Comparison of ENCODE assay signal across 15 cellular contexts in the genomic region with DNA sequence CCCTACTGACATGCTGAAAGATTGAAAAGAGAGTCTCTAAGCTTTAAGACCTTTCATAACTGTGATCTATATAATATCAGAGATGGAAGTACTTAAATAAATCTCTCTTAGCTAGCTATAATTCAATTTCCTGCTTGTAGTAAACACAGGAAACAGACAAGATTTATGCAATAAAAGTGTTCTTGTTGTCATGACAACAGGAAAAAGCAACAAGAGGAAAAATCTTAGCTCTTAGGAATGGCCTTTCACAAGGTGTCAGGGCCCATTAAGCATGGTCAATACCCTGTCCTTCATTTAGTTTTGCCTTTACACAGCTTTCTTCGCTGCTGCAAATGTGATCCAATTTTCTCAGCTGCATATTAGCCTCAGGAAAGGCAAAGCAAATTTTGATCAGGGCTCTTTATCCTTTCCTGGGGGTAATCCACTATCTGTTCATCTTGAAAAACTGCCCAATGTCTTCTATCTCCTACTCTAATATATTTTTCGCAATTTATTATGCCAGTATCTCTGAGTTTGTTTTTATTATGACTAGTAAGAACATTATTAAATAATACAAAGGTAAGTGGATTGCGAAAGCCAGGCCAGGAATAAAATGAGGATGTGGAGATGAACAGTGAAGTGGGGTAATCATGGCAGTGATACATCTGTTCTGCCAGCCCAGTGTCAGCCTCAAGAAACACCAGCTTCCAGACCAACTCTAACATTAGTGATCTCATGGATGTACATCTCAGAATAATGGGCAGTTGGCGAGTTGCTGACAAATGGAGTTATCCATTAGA. TPM values are rescaled to one million over a fixed set of nuclear protein-coding genes. Genes with fewer than 3 reads are reported as not detected.
DNase-seq lines count a peak whose midpoint lies in the region; ATAC-seq, FAIRE-seq and TF ChIP-seq lines count a peak whose summit lies in the region.
"Had no signal": no experiment of that assay in that cellular context is flagged by ENCODE, and none has a peak within 500 bp of the region (broad histone marks: within the 10 kb centered on the region; RNA-seq: fewer than 3 reads in every experiment).

No MANE protein-coding gene starts in this region.

- peak overlapping the region in 6 of 8 donors; percentile 13 to 69 (median 25) for H3K4me3 Mint-ChIP-seq in CD4-positive, alpha-beta memory T cell
- H3K4me3 Mint-ChIP-seq in IgD-negative memory B cell = no peak overlapping the region
- no peak overlapping the region for H3K4me3 Mint-ChIP-seq in activated CD4-positive, alpha-beta T cell treated with anti-CD3 and anti-CD28 coated beads, Interleukin-2, amount 10 ng/mL, durations not matched to agents 24 days and 14 days
- H3K4me3 Mint-ChIP-seq: activated CD4-positive, alpha-beta memory T cell treated with anti-CD3 and anti-CD28 coated beads, Interleukin-2, amount 10 ng/mL, durations not matched to agents 7 days and 5 days; neural progenitor cell had no signal

- H3K36me3 Mint-ChIP-seq in CD4-positive, alpha-beta memory T cell = peaks cover 18 to 28% of the 10 kb centered on the region in 2 donors
- H3K36me3 Mint-ChIP-seq in IgD-negative memory B cell = peaks cover 4% of the 10 kb centered on the region
- H3K36me3 Mint-ChIP-seq in activated CD4-positive, alpha-beta T cell treated with anti-CD3 and anti-CD28 coated beads, Interleukin-2, amount 10 ng/mL, durations not matched to agents 24 days and 14 days (ENCODE audit: low read depth) = peaks cover 2% of the 10 kb centered on the region
- H3K36me3 Mint-ChIP-seq: neural progenitor cell had no signal

- no peak for TF ChIP-seq POLR2A in HepG2 (IDR thresholded peaks at IDR 0.05; ENCODE audit: insufficient read depth in 1 of 2, low read depth in 2 of 2, low read length in 2 of 2)

- in situ Hi-C loops in HepG2 (cut with HindIII; ENCODE audit: extremely low pct_ligation_motif_present, low pct_unique_long_range_greater_than_20kb) = no loop called here

- no peaks in the 10 kb centered on the region for H3K9me3 Mint-ChIP-seq in CD4-positive, alpha-beta memory T cell
- no peaks in the 10 kb centered on the region for H3K9me3 Mint-ChIP-seq in IgD-negative memory B cell
- H3K9me3 Mint-ChIP-seq in activated CD4-positive, alpha-beta T cell treated with anti-CD3 and anti-CD28 coated beads, Interleukin-2, amount 10 ng/mL, durations not matched to agents 24 days and 14 days = no peaks in the 10 kb centered on the region
- H3K9me3 Mint-ChIP-seq: activated CD4-positive, alpha-beta memory T cell treated with anti-CD3 and anti-CD28 coated beads, Interleukin-2, amount 10 ng/mL, durations not matched to agents 7 days and 5 days; neural progenitor cell had no signal

- no peaks in the 10 kb centered on the region for H3K27me3 Mint-ChIP-seq in CD4-positive, alpha-beta memory T cell
- H3K27me3 Mint-ChIP-seq in IgD-negative memory B cell = no peaks in the 10 kb centered on the region
- H3K27me3 Mint-ChIP-seq in activated CD4-positive, alpha-beta T cell treated with anti-CD3 and anti-CD28 coated beads, Interleukin-2, amount 10 ng/mL, durations not matched to agents 24 days and 14 days = no peaks in the 10 kb centered on the region
- H3K27me3 Mint-ChIP-seq: activated CD4-positive, alpha-beta memory T cell treated with anti-CD3 and anti-CD28 coated beads, Interleukin-2, amount 10 ng/mL, durations not matched to agents 7 days and 5 days had no signal

- no peak for FAIRE-seq in HepG2 (lab: Jason Lieb, UNC)

- no peak overlapping the region for H3K9ac ChIP-seq in HepG2 (ENCODE audit: insufficient read depth, low read depth, low read length)
- H3K9ac ChIP-seq: neural progenitor cell had no signal

- no peaks in the 10 kb centered on the region for H4K20me1 ChIP-seq in HepG2 (ENCODE audit: insufficient read depth, low read length)

- H3K9me3 ChIP-seq in CD4-positive, alpha-beta memory T cell (ENCODE audit: control insufficient read depth in 1 of 2, low read length in 2 of 2) = no peaks in the 10 kb centered on the region
- H3K9me3 ChIP-seq in HepG2 (ENCODE audit: low read length) = no peaks in the 10 kb centered on the region
- H3K9me3 ChIP-seq: MG63 had no signal

- no peak overlapping the region for H3K4me3 ChIP-seq in CD4-positive, alpha-beta memory T cell (ENCODE audit: low read length in 2 of 2)
- H3K4me3 ChIP-seq in HepG2 (replicated peaks in 1 of 3; ENCODE audit: insufficient read depth in 1 of 3, low read depth in 2 of 3, low read length in 3 of 3) = no peak overlapping the region
- H3K4me3 ChIP-seq: cardiac muscle cell, MG63, neural progenitor cell, skin epidermis had no signal

- CTCF ChIA-PET in CD4-positive, alpha-beta memory T cell (lab: Charles Lee; ENCODE audit: partially characterized antibody) = interaction anchor here (0.7 to 6.0 kb wide), 11 partner anchors 9 to 652 kb away, joined by 3 to 43 read pairs (median 5); a partner anchor contains a TSS
- CTCF ChIA-PET in HepG2 (lab: Yijun Ruan, JAX; ENCODE audit: low intra/inter-chr PET ratio, low total read pairs) = no interaction called here

- H3K79me2 ChIP-seq in HepG2 (ENCODE audit: insufficient read depth, low read length) = no peaks in the 10 kb centered on the region

- POLR2A ChIA-PET in CD4-positive, alpha-beta memory T cell (lab: Charles Lee; ENCODE audit: partially characterized antibody) = interaction anchor here (0.5 to 2.3 kb wide), 6 partner anchors 16 to 763 kb away, joined by 3 to 14 read pairs (median 6); a partner anchor contains a TSS
- POLR2A ChIA-PET in HepG2 (lab: Yijun Ruan, JAX) = no interaction called here

- peaks cover 49 to 63% (median 58%) of the 10 kb centered on the region in 4 donors for H3K4me1 Mint-ChIP-seq in CD4-positive, alpha-beta memory T cell
- H3K4me1 Mint-ChIP-seq in IgD-negative memory B cell = peaks cover 24 to 39% (median 29%) of the 10 kb centered on the region in 3 donors
- peaks cover 2% of the 10 kb centered on the region for H3K4me1 Mint-ChIP-seq in activated CD4-positive, alpha-beta T cell treated with anti-CD3 and anti-CD28 coated beads, Interleukin-2, amount 10 ng/mL, durations not matched to agents 24 days and 14 days

- TF ChIP-seq CTCF in HepG2 (CRISPR knock-in tag; IDR thresholded peaks at IDR 0.05) = no peak

- no peak overlapping the region for H2AFZ ChIP-seq in HepG2 (ENCODE audit: low read length)

- H3K4me1 ChIP-seq in CD4-positive, alpha-beta memory T cell (ENCODE audit: insufficient read depth, low read length) = peaks cover 41% of the 10 kb centered on the region
- H3K4me1 ChIP-seq in HepG2 (ENCODE audit: insufficient read depth, low read length) = peaks cover 37% of the 10 kb centered on the region
- H3K4me1 ChIP-seq: neural progenitor cell had no signal

- TF ChIP-seq RAD21 in HepG2 (CRISPR knock-in tag; IDR thresholded peaks at IDR 0.05) = no peak

- peak in 4 of 5 donors; percentile 31 to 57 (median 38) for DNase-seq in CD4-positive, alpha-beta memory T cell
- DNase-seq in central memory CD4-positive, alpha-beta T cell = peak; percentile 39
- DNase-seq in HepG2 (ENCODE audit: low spot score) = no peak
- no peak for DNase-seq in activated CD4-positive, alpha-beta T cell treated with anti-CD3 and anti-CD28 coated beads, Interleukin-2, amount 10 ng/mL, durations not matched to agents 24 days and 14 days
- DNase-seq in occipital lobe (lab: John Stamatoyannopoulos, UW) = no peak
- DNase-seq in GM19238 (ENCODE audit: insufficient read length, low spot score) = no peak
- no peak for DNase-seq in HUDEP-2 (lab: John Stamatoyannopoulos, UW; ENCODE audit: unreplicated experiment in 76 of 76)
- DNase-seq: activated CD4-positive, alpha-beta memory T cell treated with anti-CD3 and anti-CD28 coated beads, Interleukin-2, amount 10 ng/mL, durations not matched to agents 7 days and 5 days; COR-L47; MG63 had no signal

- peak overlapping the region; percentile 25 to 94 (median 77) for H3K27ac Mint-ChIP-seq in CD4-positive, alpha-beta memory T cell
- H3K27ac Mint-ChIP-seq in IgD-negative memory B cell = peak overlapping the region in 2 of 3 donors; percentile 55 to 86
- H3K27ac Mint-ChIP-seq in activated CD4-positive, alpha-beta T cell treated with anti-CD3 and anti-CD28 coated beads, Interleukin-2, amount 10 ng/mL, durations not matched to agents 24 days and 14 days = no peak overlapping the region
- H3K27ac Mint-ChIP-seq: activated CD4-positive, alpha-beta memory T cell treated with anti-CD3 and anti-CD28 coated beads, Interleukin-2, amount 10 ng/mL, durations not matched to agents 7 days and 5 days had no signal

- no peak overlapping the region for H3K4me2 ChIP-seq in HepG2 (ENCODE audit: low read depth, low read length)
- H3K4me2 ChIP-seq: neural progenitor cell had no signal

- BruUV-seq in HepG2 (replicated peaks; lab: Mats Ljungman, UMichigan) = no TSS peak

- no peaks in the 10 kb centered on the region for H3K27me3 ChIP-seq in CD4-positive, alpha-beta memory T cell (ENCODE audit: insufficient read depth, low read length)
- H3K27me3 ChIP-seq in HepG2 (ENCODE audit: control insufficient read depth in 1 of 2, insufficient read depth in 2 of 2, low read length in 2 of 2) = peaks cover 0 to 16% of the 10 kb centered on the region in 2 experiments; a peak in 1 of 5 replicates
- H3K27me3 ChIP-seq: cardiac muscle cell, neural progenitor cell had no signal

- intact Hi-C loops in CD4-positive, alpha-beta memory T cell (cut with micrococcal nuclease) = loop anchor here (2.0 kb wide), 1 partner anchor 28 kb away; a partner anchor contains a TSS
- intact Hi-C loops in HepG2 (cut with micrococcal nuclease; ENCODE audit: unreplicated experiment) = no loop called here
- intact Hi-C loops in activated CD4-positive, alpha-beta T cell treated with anti-CD3 and anti-CD28 coated beads, Interleukin-2, amount 10 ng/mL, durations not matched to agents 24 days and 14 days (cut with micrococcal nuclease) = no loop called here

- H3K27ac ChIP-seq in CD4-positive, alpha-beta memory T cell (ENCODE audit: low read depth, low read length) = peak overlapping the region; percentile 1
- H3K27ac ChIP-seq in HepG2 (ENCODE audit: extremely low read length, insufficient read depth, low read length) = no peak overlapping the region
- H3K27ac ChIP-seq: cardiac muscle cell, neural progenitor cell, skin epidermis had no signal

- TF ChIP-seq EP300 in HepG2 (IDR thresholded peaks at IDR 0.05; ENCODE audit: low read depth in 2 of 2, low read length in 2 of 2) (no peak), HepG2 (CRISPR knock-in tag; IDR thresholded peaks at IDR 0.05; ENCODE audit: borderline replicate concordance) (no peak)

- 17% methylated on average over 4 of the region's 4 CpGs for WGBS in HepG2 (ENCODE audit: low lambda C conversion rate)

- ATAC-seq in HepG2 = no peak

- H3K36me3 ChIP-seq in CD4-positive, alpha-beta memory T cell (ENCODE audit: insufficient read depth, low read length) = no peaks in the 10 kb centered on the region
- H3K36me3 ChIP-seq in HepG2 (replicated peaks in 1 of 2; ENCODE audit: control insufficient read depth in 1 of 2, insufficient read depth in 2 of 2, low read length in 2 of 2) = no peaks in the 10 kb centered on the region
- H3K36me3 ChIP-seq: cardiac muscle cell, MG63, neural progenitor cell had no signal

RNA-seq across cellular contexts. Expression of a gene that starts 28.7 kb away (rescaled TPM):
- 10 to 100 TPM; 55.0 to 56.1 TPM for total RNA-seq in CD4-positive, alpha-beta memory T cell
- polyA plus RNA-seq in CD4-positive, alpha-beta memory T cell = 10 to 100 TPM; 12.1 to 23.4 TPM
- polyA plus RNA-seq in IgD-negative memory B cell (47.5 TPM), HepG2 (2011; rRNA removed) (0.07 TPM in 1 of 2 replicates, not detected in the other)
- total RNA-seq in HepG2 (2016; rRNA removed; fragmentation: Illumina TruSeq; extraction: Trizol) (0.07 TPM in 1 of 2 replicates, not detected in the other), occipital lobe (6.2 TPM)
- total RNA-seq in HepG2 (2016; cell fraction: cytosol; rRNA removed; fragmentation: Illumina TruSeq; extraction: Trizol; ENCODE audit: low read depth) = not detected in 2 replicates
- 0.13 and 0.22 TPM in 2 replicates for total RNA-seq in HepG2 (2016; cell fraction: insoluble cytoplasmic fraction; rRNA removed; fragmentation: Illumina TruSeq; extraction: Trizol)
- not detected in 2 replicates for total RNA-seq in HepG2 (2016; cell fraction: membrane; rRNA removed; fragmentation: Illumina TruSeq; extraction: Trizol)
- 0.19 and 0.37 TPM in 2 replicates for total RNA-seq in HepG2 (2016; cell fraction: nucleus; rRNA removed; fragmentation: Illumina TruSeq; extraction: Trizol)
- polyA plus RNA-seq in HepG2 (2011; cell fraction: cytosol; rRNA removed) = 0.04 and 0.05 TPM in 2 replicates
- 0.05 and 0.32 TPM in 2 replicates for polyA plus RNA-seq in HepG2 (2011; cell fraction: nucleus; rRNA removed)
- 0.03 TPM in 1 of 2 replicates, not detected in the other for polyA plus RNA-seq in HepG2 (2012)
- polyA plus RNA-seq in HepG2 (2016; cell fraction: cytosol; fragmentation: Illumina TruSeq; extraction: Trizol; ENCODE audit: low read depth) = not detected in 2 replicates
- polyA plus RNA-seq in HepG2 (2016; cell fraction: insoluble cytoplasmic fraction; fragmentation: Illumina TruSeq; extraction: Trizol; ENCODE audit: low read depth) = not detected in 2 replicates
- not detected in 2 replicates for polyA plus RNA-seq in HepG2 (2016; cell fraction: membrane; fragmentation: Illumina TruSeq; extraction: Trizol; ENCODE audit: low read depth)
- polyA plus RNA-seq in HepG2 (2016; cell fraction: nucleus; fragmentation: Illumina TruSeq; extraction: Trizol; ENCODE audit: insufficient read depth, low read depth) = 1.4 TPM in 1 of 2 replicates, not detected in the other
- 1.4 TPM in 1 of 2 replicates, not detected in the other for polyA minus RNA-seq in HepG2 (2011; rRNA and poly(A)+ RNA removed; ENCODE audit: low replicate concordance)
- 0.20 TPM in 1 of 2 replicates, not detected in the other for polyA minus RNA-seq in HepG2 (2011; cell fraction: cytosol; rRNA and poly(A)+ RNA removed)
- polyA minus RNA-seq in HepG2 (2011; cell fraction: nucleus; rRNA and poly(A)+ RNA removed) = not detected in 2 replicates
- total RNA-seq in activated CD4-positive, alpha-beta T cell treated with anti-CD3 and anti-CD28 coated beads, Interleukin-2, amount 10 ng/mL, durations not matched to agents 24 days and 14 days = 8.5 and 11.5 TPM in 2 replicates
- total RNA-seq: cardiac muscle cell, fibroblast of lung had no signal

RNA-seq across cellular contexts. Expression of a gene that starts 46.1 kb away (rescaled TPM):
- total RNA-seq in CD4-positive, alpha-beta memory T cell = 10 to 100 TPM; 37.5 to 41.2 TPM
- 1 to 10 TPM; 3.0 to 6.8 TPM for polyA plus RNA-seq in CD4-positive, alpha-beta memory T cell
- polyA plus RNA-seq in IgD-negative memory B cell (4.3 TPM), HepG2 (2011; rRNA removed) (2.4 and 2.8 TPM in 2 replicates)
- total RNA-seq in HepG2 (2016; rRNA removed; fragmentation: Illumina TruSeq; extraction: Trizol) (11.8 and 11.9 TPM in 2 replicates), occipital lobe (11.1 TPM)
- total RNA-seq in HepG2 (2016; cell fraction: cytosol; rRNA removed; fragmentation: Illumina TruSeq; extraction: Trizol; ENCODE audit: low read depth) = 21.2 and 21.9 TPM in 2 replicates
- 10.0 and 10.2 TPM in 2 replicates for total RNA-seq in HepG2 (2016; cell fraction: insoluble cytoplasmic fraction; rRNA removed; fragmentation: Illumina TruSeq; extraction: Trizol)
- total RNA-seq in HepG2 (2016; cell fraction: membrane; rRNA removed; fragmentation: Illumina TruSeq; extraction: Trizol) = 6.4 and 7.6 TPM in 2 replicates
- 21.7 and 24.8 TPM in 2 replicates for total RNA-seq in HepG2 (2016; cell fraction: nucleus; rRNA removed; fragmentation: Illumina TruSeq; extraction: Trizol)
- polyA plus RNA-seq in HepG2 (2011; cell fraction: cytosol; rRNA removed) = 1.3 TPM in 2 replicates
- 6.3 and 6.5 TPM in 2 replicates for polyA plus RNA-seq in HepG2 (2011; cell fraction: nucleus; rRNA removed)
- 1.8 and 2.8 TPM in 2 replicates for polyA plus RNA-seq in HepG2 (2012)
- polyA plus RNA-seq in HepG2 (2016; cell fraction: cytosol; fragmentation: Illumina TruSeq; extraction: Trizol; ENCODE audit: low read depth) = 0.20 and 0.35 TPM in 2 replicates
- polyA plus RNA-seq in HepG2 (2016; cell fraction: insoluble cytoplasmic fraction; fragmentation: Illumina TruSeq; extraction: Trizol; ENCODE audit: low read depth) = 5.4 and 7.2 TPM in 2 replicates
- polyA plus RNA-seq in HepG2 (2016; cell fraction: membrane; fragmentation: Illumina TruSeq; extraction: Trizol; ENCODE audit: low read depth) = 0.58 and 0.80 TPM in 2 replicates
- polyA plus RNA-seq in HepG2 (2016; cell fraction: nucleus; fragmentation: Illumina TruSeq; extraction: Trizol; ENCODE audit: insufficient read depth, low read depth) = 11.1 and 14.6 TPM in 2 replicates
- 2.4 and 6.1 TPM in 2 replicates for polyA minus RNA-seq in HepG2 (2011; rRNA and poly(A)+ RNA removed; ENCODE audit: low replicate concordance)
- polyA minus RNA-seq in HepG2 (2011; cell fraction: cytosol; rRNA and poly(A)+ RNA removed) = 3.6 and 4.1 TPM in 2 replicates
- 39.5 and 51.1 TPM in 2 replicates for polyA minus RNA-seq in HepG2 (2011; cell fraction: nucleus; rRNA and poly(A)+ RNA removed)
- total RNA-seq in activated CD4-positive, alpha-beta T cell treated with anti-CD3 and anti-CD28 coated beads, Interleukin-2, amount 10 ng/mL, durations not matched to agents 24 days and 14 days = 21.2 and 23.6 TPM in 2 replicates

Comparison
In these comparisons a context has a peak if more than half of its experiments do, and no peak if none do; other contexts are left out.
1. DNase-seq: peak in CD4-positive, alpha-beta memory T cell (4 of 5) and central memory CD4-positive, alpha-beta T cell (single experiment); none in HepG2 (single experiment), activated CD4-positive, alpha-beta T cell treated with anti-CD3 and anti-CD28 coated beads, Interleukin-2, amount 10 ng/mL, durations not matched to agents 24 days and 14 days (single experiment), occipital lobe (single experiment), GM19238 (single experiment) and HUDEP-2 (0 of 76).
2. H3K4me3 Mint-ChIP-seq: peak in CD4-positive, alpha-beta memory T cell (6 of 8); none in IgD-negative memory B cell (0 of 4) and activated CD4-positive, alpha-beta T cell treated with anti-CD3 and anti-CD28 coated beads, Interleukin-2, amount 10 ng/mL, durations not matched to agents 24 days and 14 days (single experiment).